8 cellular contexts compared by ENCODE assay signal in genomic region chr14:50064993-50065392, GRCh38. TPM values are rescaled to one million over a fixed set of nuclear protein-coding genes. Genes with fewer than 3 reads are reported as not detected.
DNase-seq lines count a peak whose midpoint lies in the region; ATAC-seq and TF ChIP-seq lines count a peak whose summit lies in the region.

No MANE protein-coding gene starts in this region.

- intact Hi-C loops in ovary (cut with DNase I) = no loop called here

- no peaks in the 10 kb centered on the region for H3K9me3 ChIP-seq in BLaER1 treated with 17β-estradiol and CSF1 and Interleukin-3, amounts not matched to agents 10 nM and 100 nM (replicated peaks in 1 of 11)
- H3K9me3 ChIP-seq in subcutaneous abdominal adipose tissue (ENCODE audit: control insufficient read depth in 5 of 5, low read length in 5 of 5) (no peaks in the 10 kb centered on the region), ovary (no peaks in the 10 kb centered on the region)

- peak overlapping the region; percentile 19 to 95 (median 87); a peak in 20 of 22 replicates for H3K4me2 ChIP-seq in BLaER1 treated with 17β-estradiol and CSF1 and Interleukin-3, amounts not matched to agents 10 nM and 100 nM

- peaks cover 42 to 82% (median 62%) of the 10 kb centered on the region in 10 experiments for H3K4me1 ChIP-seq in BLaER1 treated with 17β-estradiol and CSF1 and Interleukin-3, amounts not matched to agents 10 nM and 100 nM
- peaks cover 3 to 33% (median 24%) of the 10 kb centered on the region in 5 donors for H3K4me1 ChIP-seq in subcutaneous abdominal adipose tissue (ENCODE audit: control insufficient read depth in 5 of 5, insufficient read depth in 5 of 5, low read length in 5 of 5)
- peaks cover 3% of the 10 kb centered on the region for H3K4me1 ChIP-seq in ovary (ENCODE audit: insufficient read depth)

- 68 to 74% (median 74%) methylated on average over 4 of the region's 4 CpGs for WGBS in ovary, 3 donors

- H3K4me3 ChIP-seq in BLaER1 treated with 17β-estradiol and CSF1 and Interleukin-3, amounts not matched to agents 10 nM and 100 nM = no peak overlapping the region
- H3K4me3 ChIP-seq in subcutaneous abdominal adipose tissue (ENCODE audit: low read depth in 1 of 5, low read length in 5 of 5) (no peak overlapping the region), ovary (no peak overlapping the region)

- H3K36me3 ChIP-seq in BLaER1 treated with 17β-estradiol and CSF1 and Interleukin-3, amounts not matched to agents 10 nM and 100 nM = no peaks in the 10 kb centered on the region
- H3K36me3 ChIP-seq in subcutaneous abdominal adipose tissue (ENCODE audit: control insufficient read depth in 5 of 5, insufficient read depth in 5 of 5, low read length in 5 of 5) (no peaks in the 10 kb centered on the region), ovary (no peaks in the 10 kb centered on the region)

- DNase-seq in activated CD4-positive, alpha-beta T cell treated with anti-CD3 and anti-CD28 coated beads for 1 hour = peak; percentile 44
- DNase-seq in fibroblast of peridontal ligament (ENCODE audit: extremely low read depth) (peak; percentile 70), AG08395 (ENCODE audit: low spot score) (no peak), ovary (no peak)

- H3K27ac ChIP-seq in BLaER1 treated with 17β-estradiol and CSF1 and Interleukin-3, amounts not matched to agents 10 nM and 100 nM = peak overlapping the region; percentile 90 to 99 (median 99); a peak in 20 of 22 replicates
- peak overlapping the region; percentile 27 for H3K27ac ChIP-seq in subcutaneous abdominal adipose tissue (ENCODE audit: low read depth, low read length)
- H3K27ac ChIP-seq in ovary = no peak overlapping the region

- H3K27me3 ChIP-seq in BLaER1 treated with 17β-estradiol and CSF1 and Interleukin-3, amounts not matched to agents 10 nM and 100 nM = no peaks in the 10 kb centered on the region
- H3K27me3 ChIP-seq in subcutaneous abdominal adipose tissue (ENCODE audit: control insufficient read depth in 5 of 5, insufficient read depth in 4 of 5, low read length in 5 of 5) (no peaks in the 10 kb centered on the region), ovary (no peaks in the 10 kb centered on the region)

- no peak for TF ChIP-seq CTCF in ovary (IDR thresholded peaks at IDR 0.05)

- peak overlapping the region in 7 of 11 experiments; percentile 23 to 74 (median 68); a peak in 13 of 22 replicates for H3K9ac ChIP-seq in BLaER1 treated with 17β-estradiol and CSF1 and Interleukin-3, amounts not matched to agents 10 nM and 100 nM
- no peak overlapping the region for H3K9ac ChIP-seq in subcutaneous abdominal adipose tissue (ENCODE audit: low read length in 5 of 5)

- H4K20me1 ChIP-seq in BLaER1 treated with 17β-estradiol and CSF1 and Interleukin-3, amounts not matched to agents 10 nM and 100 nM = no peaks in the 10 kb centered on the region

- peak; percentile 55 for ATAC-seq in GM19467 (IDR thresholded peaks at IDR 0.05; ENCODE audit: unreplicated experiment)
- ATAC-seq in HG03460 (IDR thresholded peaks at IDR 0.05; ENCODE audit: unreplicated experiment) = peak; percentile 49

- TF ChIP-seq POLR2A in ovary (IDR thresholded peaks at IDR 0.05) = no peak

- no peak for TF ChIP-seq EP300 in ovary (IDR thresholded peaks at IDR 0.05)

RNA-seq across cellular contexts. Expression of gene VCPKMT, which starts 51.4 kb away (rescaled TPM):
- 1 to 10 TPM; 5.1 to 7.8 (median 6.4) TPM for total RNA-seq in ovary
- polyA plus RNA-seq in ovary = 1 to 10 TPM; 5.8 TPM

Comparison
In these comparisons a context has a peak if more than half of its experiments do, and no peak if none do; other contexts are left out.
1. H3K27ac ChIP-seq: peak in BLaER1 treated with 17β-estradiol and CSF1 and Interleukin-3, amounts not matched to agents 10 nM and 100 nM (11 of 11) and subcutaneous abdominal adipose tissue (single experiment); none in ovary (0 of 2).
2. H3K9ac ChIP-seq: peak in BLaER1 treated with 17β-estradiol and CSF1 and Interleukin-3, amounts not matched to agents 10 nM and 100 nM (7 of 11); none in subcutaneous abdominal adipose tissue (0 of 5).
3. DNase-seq: peak in activated CD4-positive, alpha-beta T cell treated with anti-CD3 and anti-CD28 coated beads for 1 hour (single experiment) and fibroblast of peridontal ligament (single experiment); none in AG08395 (single experiment) and ovary (0 of 5).